Comparison of ENCODE assay signal across 16 cellular contexts in the genomic region with DNA sequence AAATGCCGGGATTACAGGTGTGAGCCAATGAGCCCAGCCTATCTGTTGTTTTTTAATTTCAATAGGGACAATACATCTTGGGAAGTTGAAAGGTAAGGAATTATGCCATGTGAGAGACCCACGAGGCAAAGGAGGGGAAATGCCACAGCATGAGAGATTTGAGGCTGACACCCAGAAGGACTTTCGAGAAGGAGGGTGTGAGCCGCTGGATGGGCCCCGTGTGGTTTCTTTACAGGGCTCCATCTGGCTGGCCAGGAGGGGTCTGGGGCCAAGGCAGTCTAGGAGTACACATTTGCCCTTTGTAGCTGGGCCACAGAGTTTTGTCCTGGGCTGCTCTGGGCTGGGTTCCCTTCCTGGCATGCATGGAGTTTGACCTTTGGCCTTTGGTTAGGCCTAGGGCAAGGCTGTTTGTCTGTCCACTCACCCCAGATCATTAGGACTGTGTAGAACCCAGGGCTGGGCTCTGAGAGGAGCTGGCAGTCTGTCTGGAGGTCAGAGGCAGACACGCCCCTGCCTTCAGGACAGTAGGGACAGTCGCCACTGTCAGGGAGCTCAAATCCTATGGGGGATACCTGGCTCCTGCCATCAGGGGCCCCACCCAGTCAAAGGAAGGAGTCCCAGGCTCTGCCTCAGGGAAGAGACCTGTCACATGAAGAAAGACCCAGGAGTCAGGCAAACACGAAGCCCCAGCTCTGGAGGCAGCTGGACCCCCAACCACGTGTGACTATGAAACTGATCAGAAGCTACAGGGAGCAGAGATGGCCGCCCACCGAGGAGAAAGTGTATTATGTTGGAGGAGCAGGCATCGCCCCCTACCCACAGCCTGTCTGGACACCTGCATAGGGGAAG. TPM values are rescaled to one million over a fixed set of nuclear protein-coding genes. Genes with fewer than 3 reads are reported as not detected.
"Had no signal": no experiment of that assay in that cellular context is flagged by ENCODE, and none has a peak within 500 bp of the region (broad histone marks: within the 10 kb centered on the region; RNA-seq: fewer than 3 reads in every experiment).

No MANE protein-coding gene starts in this region.

- H3K4me1 Mint-ChIP-seq: activated B cell treated with CpG ODN at 0.5 μM for 24 hours had no signal

- H3K4me3 ChIP-seq: body of pancreas, colonic mucosa, ovary had no signal

- H3K36me3 ChIP-seq: colonic mucosa, ovary had no signal

- H3K36me3 Mint-ChIP-seq: activated naive CD8-positive, alpha-beta T cell treated with anti-CD3 and anti-CD28 coated beads for 36 hours; stimulated activated effector memory CD8-positive, alpha-beta T cell treated with anti-CD3 and anti-CD28 coated beads, Interleukin-12 subunit alpha, Interleukin-12 subunit beta, amount 100 ng/mL, for 72 hours had no signal

- H3K4me3 Mint-ChIP-seq: activated B cell treated with CpG ODN at 0.5 μM for 24 hours; activated CD4-positive, alpha-beta T cell treated with anti-CD3 and anti-CD28 coated beads, Interleukin-2, amount 10 ng/mL, durations not matched to agents 24 days and 14 days; activated naive CD8-positive, alpha-beta T cell treated with anti-CD3 and anti-CD28 coated beads for 36 hours; activated T-helper 1 cell treated with anti-CD3 and anti-CD28 coated beads, Interleukin-12 subunit alpha, Interleukin-12 subunit beta, Interleukin-2, Interleukin-4 antibody, amounts not matched to agents 30 ng/mL and 10 ng/mL and 1 ng/mL, durations not matched to agents 14 hours and 24 hours and 36 hours; neural crest cell; stimulated activated effector memory CD8-positive, alpha-beta T cell treated with anti-CD3 and anti-CD28 coated beads, Interleukin-12 subunit alpha, Interleukin-12 subunit beta, amount 100 ng/mL, for 72 hours; T-helper 2 cell treated with Interferon-gamma antibody and Interleukin-4, amounts not matched to agents 5 μg/mL and 100 μg/mL, for 36 hours had no signal

- H3K27ac Mint-ChIP-seq: activated B cell treated with CpG ODN at 0.5 μM for 24 hours; activated CD4-positive, alpha-beta T cell treated with anti-CD3 and anti-CD28 coated beads, Interleukin-2, amount 10 ng/mL, durations not matched to agents 24 days and 14 days; activated naive CD8-positive, alpha-beta T cell treated with anti-CD3 and anti-CD28 coated beads for 36 hours; activated T-helper 1 cell treated with anti-CD3 and anti-CD28 coated beads, Interleukin-12 subunit alpha, Interleukin-12 subunit beta, Interleukin-2, Interleukin-4 antibody, amounts not matched to agents 30 ng/mL and 10 ng/mL and 1 ng/mL, durations not matched to agents 14 hours and 24 hours and 36 hours; stimulated activated effector memory CD8-positive, alpha-beta T cell treated with anti-CD3 and anti-CD28 coated beads, Interleukin-12 subunit alpha, Interleukin-12 subunit beta, amount 100 ng/mL, for 72 hours; T-helper 2 cell treated with Interferon-gamma antibody and Interleukin-4, amounts not matched to agents 5 μg/mL and 100 μg/mL, for 36 hours had no signal

- H3K9me3 ChIP-seq: body of pancreas, colonic mucosa, ovary had no signal

- DNase-seq: activated B cell treated with CpG ODN at 0.5 μM for 24 hours; activated CD4-positive, alpha-beta T cell treated with anti-CD3 and anti-CD28 coated beads, Interleukin-2, amount 10 ng/mL, durations not matched to agents 24 days and 14 days; activated CD8-positive, alpha-beta memory T cell treated with anti-CD3 and anti-CD28 coated beads for 24 hours; activated naive CD8-positive, alpha-beta T cell treated with anti-CD3 and anti-CD28 coated beads for 36 hours; amygdala; body of pancreas; central memory CD4-positive, alpha-beta T cell; colonic mucosa; hippocampal formation; ovary had no signal

- H3K27me3 ChIP-seq: body of pancreas, colonic mucosa, ovary had no signal

- H3K4me1 ChIP-seq: colonic mucosa had no signal

- ATAC-seq: body of pancreas; stimulated activated effector memory CD8-positive, alpha-beta T cell treated with anti-CD3 and anti-CD28 coated beads, Interleukin-12 subunit alpha, Interleukin-12 subunit beta, amount 100 ng/mL, for 72 hours had no signal

- H3K27me3 Mint-ChIP-seq: activated CD4-positive, alpha-beta T cell treated with anti-CD3 and anti-CD28 coated beads, Interleukin-2, amount 10 ng/mL, durations not matched to agents 24 days and 14 days; activated naive CD8-positive, alpha-beta T cell treated with anti-CD3 and anti-CD28 coated beads for 36 hours had no signal

- H3K27ac ChIP-seq: body of pancreas, colonic mucosa, ovary had no signal

- H3K9me3 Mint-ChIP-seq: activated B cell treated with CpG ODN at 0.5 μM for 24 hours; activated CD4-positive, alpha-beta T cell treated with anti-CD3 and anti-CD28 coated beads, Interleukin-2, amount 10 ng/mL, durations not matched to agents 24 days and 14 days; activated naive CD8-positive, alpha-beta T cell treated with anti-CD3 and anti-CD28 coated beads for 36 hours; activated T-helper 1 cell treated with anti-CD3 and anti-CD28 coated beads, Interleukin-12 subunit alpha, Interleukin-12 subunit beta, Interleukin-2, Interleukin-4 antibody, amounts not matched to agents 30 ng/mL and 10 ng/mL and 1 ng/mL, durations not matched to agents 14 hours and 24 hours and 36 hours; neural crest cell; stimulated activated effector memory CD8-positive, alpha-beta T cell treated with anti-CD3 and anti-CD28 coated beads, Interleukin-12 subunit alpha, Interleukin-12 subunit beta, amount 100 ng/mL, for 72 hours; T-helper 2 cell treated with Interferon-gamma antibody and Interleukin-4, amounts not matched to agents 5 μg/mL and 100 μg/mL, for 36 hours had no signal

RNA-seq across cellular contexts. Expression of gene NXPH3, which starts 24.2 kb away (rescaled TPM):
- total RNA-seq: activated B cell treated with CpG ODN at 0.5 μM for 24 hours; activated CD4-positive, alpha-beta T cell treated with anti-CD3 and anti-CD28 coated beads, Interleukin-2, amount 10 ng/mL, durations not matched to agents 24 days and 14 days; activated T-helper 1 cell treated with anti-CD3 and anti-CD28 coated beads, Interleukin-12 subunit alpha, Interleukin-12 subunit beta, Interleukin-2, Interleukin-4 antibody, amounts not matched to agents 30 ng/mL and 10 ng/mL and 1 ng/mL, durations not matched to agents 14 hours and 24 hours and 36 hours; kidney epithelial cell had no signal

RNA-seq across cellular contexts. Expression of gene NGFR, which starts 56.4 kb away (rescaled TPM):
- total RNA-seq: activated CD4-positive, alpha-beta T cell treated with anti-CD3 and anti-CD28 coated beads, Interleukin-2, amount 10 ng/mL, durations not matched to agents 24 days and 14 days; glomerular endothelial cell had no signal
